In the genomic region with DNA sequence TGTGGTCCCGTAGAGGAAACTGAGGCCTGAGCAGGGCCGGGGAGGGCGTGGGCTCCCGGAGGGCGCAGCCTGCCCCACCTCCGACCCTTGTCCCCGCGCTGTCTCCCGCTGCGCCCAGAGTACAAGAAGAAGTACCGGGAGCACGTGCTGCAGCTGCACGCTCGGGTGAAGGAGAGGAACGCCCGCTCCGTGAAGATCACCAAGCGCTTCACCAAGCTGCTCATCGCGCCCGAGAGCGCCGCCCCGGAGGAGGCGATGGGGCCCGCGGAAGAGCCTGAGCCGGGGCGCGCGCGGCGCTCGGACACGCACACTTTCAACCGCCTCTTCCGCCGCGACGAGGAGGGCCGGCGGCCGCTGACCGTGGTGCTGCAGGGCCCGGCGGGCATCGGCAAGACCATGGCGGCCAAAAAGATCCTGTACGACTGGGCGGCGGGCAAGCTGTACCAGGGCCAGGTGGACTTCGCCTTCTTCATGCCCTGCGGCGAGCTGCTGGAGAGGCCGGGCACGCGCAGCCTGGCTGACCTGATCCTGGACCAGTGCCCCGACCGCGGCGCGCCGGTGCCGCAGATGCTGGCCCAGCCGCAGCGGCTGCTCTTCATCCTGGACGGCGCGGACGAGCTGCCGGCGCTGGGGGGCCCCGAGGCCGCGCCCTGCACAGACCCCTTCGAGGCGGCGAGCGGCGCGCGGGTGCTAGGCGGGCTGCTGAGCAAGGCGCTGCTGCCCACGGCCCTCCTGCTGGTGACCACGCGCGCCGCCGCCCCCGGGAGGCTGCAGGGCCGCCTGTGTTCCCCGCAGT, we compare ENCODE assay signal across 9 cellular contexts. TPM values are rescaled to one million over a fixed set of nuclear protein-coding genes. Genes with fewer than 3 reads are reported as not detected.
DNase-seq lines count a peak whose midpoint lies in the region; ATAC-seq and TF ChIP-seq lines count a peak whose summit lies in the region.
"Had no signal": no experiment of that assay in that cellular context is flagged by ENCODE, and none has a peak within 500 bp of the region (broad histone marks: within the 10 kb centered on the region; RNA-seq: fewer than 3 reads in every experiment).

No MANE protein-coding gene starts in this region.

- peaks cover 0 to 59% (median 43%) of the 10 kb centered on the region in 3 donors for H3K27me3 ChIP-seq in psoas muscle (ENCODE audit: insufficient read depth in 3 of 3, low read length in 2 of 3)

- DNase-seq in GM20000 (ENCODE audit: low spot score), result peak; percentile 72
- peak; percentile 33 for DNase-seq in UCSD-AML1 (lab: John Stamatoyannopoulos, UW; ENCODE audit: unreplicated experiment)
- DNase-seq in epithelial cell of esophagus (ENCODE audit: low read depth), result peak; percentile 47
- peak in 1 of 2 donors; percentile 55 for DNase-seq in psoas muscle
- no peak for DNase-seq in Ammon's horn (ENCODE audit: low spot score)
- DNase-seq in mesothelial cell of epicardium (ENCODE audit: low spot score in 2 of 2, unreplicated experiment in 2 of 2), result no peak
- DNase-seq in NCI-H2107 treated with DMSO at 0.1 percent for 48 hours (lab: John Stamatoyannopoulos, UW; ENCODE audit: unreplicated experiment), result no peak

- ATAC-seq in psoas muscle, result peak; percentile 20 to 32 (median 30)
- no peak for ATAC-seq in HG02981 (IDR thresholded peaks at IDR 0.05; ENCODE audit: unreplicated experiment)

- no peak overlapping the region for H3K27ac ChIP-seq in psoas muscle
- H3K27ac ChIP-seq: epithelial cell of prostate had no signal

- H3K4me1 Mint-ChIP-seq in mesothelial cell of epicardium, result peaks cover 11% of the 10 kb centered on the region

- no peaks in the 10 kb centered on the region for H3K36me3 ChIP-seq in psoas muscle (ENCODE audit: insufficient read depth in 1 of 2, low read depth in 1 of 2)

- H3K4me3 Mint-ChIP-seq in mesothelial cell of epicardium, result no peak overlapping the region

- H3K27ac Mint-ChIP-seq in mesothelial cell of epicardium, result no peak overlapping the region

- intact Hi-C loops in psoas muscle (cut with DNase I), result no loop called here

- no peak for TF ChIP-seq CTCF in GM20000 (IDR thresholded peaks at IDR 0.05; ENCODE audit: extremely low read depth, missing control alignments)
- TF ChIP-seq CTCF in epithelial cell of esophagus (IDR thresholded peaks at IDR 0.05; ENCODE audit: insufficient read depth, low read depth, low read length, missing control alignments), result no peak
- TF ChIP-seq CTCF in psoas muscle (IDR thresholded peaks at IDR 0.05), result no peak
- no peak for TF ChIP-seq CTCF in mesothelial cell of epicardium (IDR thresholded peaks at IDR 0.05; ENCODE audit: unreplicated experiment)

- no peaks in the 10 kb centered on the region for H3K4me1 ChIP-seq in psoas muscle

- H3K36me3 Mint-ChIP-seq in mesothelial cell of epicardium, result no peaks in the 10 kb centered on the region

- H3K9me3 ChIP-seq in psoas muscle, result no peaks in the 10 kb centered on the region

- peaks cover 11% of the 10 kb centered on the region for H3K9me3 Mint-ChIP-seq in mesothelial cell of epicardium

- peaks cover 2% of the 10 kb centered on the region for H3K27me3 Mint-ChIP-seq in mesothelial cell of epicardium (ENCODE audit: low read depth)

- H3K4me3 ChIP-seq in epithelial cell of esophagus (ENCODE audit: low read length), result no peak overlapping the region
- peak overlapping the region; percentile 28 for H3K4me3 ChIP-seq in psoas muscle

- WGBS in psoas muscle, 3 donors, result 1 to 3% (median 2%) methylated on average over 55 to 93 of the region's 93 CpGs

RNA-seq across cellular contexts. Expression of a gene that starts 2.0 kb away (rescaled TPM):
- under 1 TPM in 2 of 4 donors, not detected in 2; 0.10 to 0.17 TPM for total RNA-seq in psoas muscle
- under 1 TPM in 2 of 3 donors, not detected in 1; 0.03 to 0.04 TPM for polyA plus RNA-seq in psoas muscle
- total RNA-seq in mesothelial cell of epicardium, result not detected in 3 replicates

RNA-seq across cellular contexts. Expression of a gene that starts 8.8 kb away (rescaled TPM):
- total RNA-seq in psoas muscle (1 to 10 TPM; 2.9 to 5.1 (median 3.9) TPM), mesothelial cell of epicardium (101 to 109 TPM (median 103 TPM) in 3 replicates)
- polyA plus RNA-seq in psoas muscle, result 1 to 10 TPM; 2.7 to 8.6 (median 4.0) TPM

RNA-seq across cellular contexts. Expression of a gene that starts 19.2 kb away (rescaled TPM):
- not detected for total RNA-seq in psoas muscle
- not detected for polyA plus RNA-seq in psoas muscle
- not detected in 3 replicates for total RNA-seq in mesothelial cell of epicardium

RNA-seq across cellular contexts. Expression of a gene that starts 27.5 kb away (rescaled TPM):
- 100 to 1,000 TPM; 131 to 161 (median 136) TPM for total RNA-seq in psoas muscle
- polyA plus RNA-seq in psoas muscle, result 100 to 1,000 TPM; 109 to 371 (median 181) TPM
- total RNA-seq in mesothelial cell of epicardium, result 208 to 224 TPM (median 210 TPM) in 3 replicates

RNA-seq across cellular contexts. Expression of a gene that starts 33.7 kb away (rescaled TPM):
- 100 to 1,000 TPM in 1 of 4 donors, 10 to 100 TPM in 3; 44.0 to 105 (median 71.3) TPM for total RNA-seq in psoas muscle
- 100 to 1,000 TPM in 1 of 3 donors, 10 to 100 TPM in 2; 39.7 to 107 (median 69.7) TPM for polyA plus RNA-seq in psoas muscle
- total RNA-seq in mesothelial cell of epicardium, result 120 to 128 TPM (median 122 TPM) in 3 replicates

Comparison
In these comparisons a context has a peak if more than half of its experiments do, and no peak if none do; other contexts are left out.
1. DNase-seq: peak in GM20000 (single experiment), UCSD-AML1 (single experiment) and epithelial cell of esophagus (single experiment); none in Ammon's horn (single experiment), mesothelial cell of epicardium (0 of 2) and NCI-H2107 treated with DMSO at 0.1 percent for 48 hours (single experiment).
2. RNA of a gene that starts 8.8 kb away (total RNA-seq): 101 to 109 TPM in mesothelial cell of epicardium; 2.9 to 5.1 TPM in psoas muscle; every median in the first group is over 10 times any median in the second.